9 cellular contexts compared by ENCODE assay signal in genomic region chr9:111957856-111958631, GRCh38.
DNase-seq lines count a peak whose midpoint lies in the region; ATAC-seq, FAIRE-seq and TF ChIP-seq lines count a peak whose summit lies in the region.
"Had no signal": no experiment of that assay in that cellular context is flagged by ENCODE, and none has a peak within 500 bp of the region (broad histone marks: within the 10 kb centered on the region; RNA-seq: fewer than 3 reads in every experiment).

No MANE protein-coding gene starts in this region.

- peak overlapping the region; percentile 16 for H3K4me3 ChIP-seq in fibroblast of mammary gland (ENCODE audit: control insufficient read depth, low read depth, low read length)

- no peak for TF ChIP-seq CTCF in fibroblast of mammary gland (conservative IDR thresholded peaks at IDR 0.05; ENCODE audit: control insufficient read depth, insufficient read depth, low read depth, low read length)

- no peaks in the 10 kb centered on the region for H3K9me3 ChIP-seq in T-helper 17 cell (ENCODE audit: control insufficient read depth, low read length, poor library complexity, severe bottlenecking)
- H3K9me3 ChIP-seq: ascending aorta had no signal

- no peak for ATAC-seq in T-helper 17 cell

- peak; percentile 42 for DNase-seq in activated naive CD4-positive, alpha-beta T cell treated with anti-CD3 and anti-CD28 coated beads for 36 hours
- no peak for DNase-seq in activated naive CD4-positive, alpha-beta T cell treated with anti-CD3 and anti-CD28 coated beads, Interleukin-2, amount 50 U/mL, for 16 hours
- DNase-seq in HTR-8/SVneo (ENCODE audit: insufficient read length, low spot score) (peak; percentile 81), T-helper 17 cell (no peak), fibroblast of mammary gland (ENCODE audit: low read depth) (peak; percentile 97), renal cortical epithelial cell (ENCODE audit: low read depth) (peak; percentile 96), T-helper 9 cell (no peak), NCI-H1694 (lab: John Stamatoyannopoulos, UW) (no peak)

- H3K36me3 Mint-ChIP-seq in activated naive CD4-positive, alpha-beta T cell treated with anti-CD3 and anti-CD28 coated beads for 36 hours (ENCODE audit: low read depth): no peaks in the 10 kb centered on the region
- H3K36me3 Mint-ChIP-seq in T-helper 17 cell (ENCODE audit: low read depth): no peaks in the 10 kb centered on the region

- no peak overlapping the region for H3K27ac Mint-ChIP-seq in activated naive CD4-positive, alpha-beta T cell treated with anti-CD3 and anti-CD28 coated beads for 36 hours
- H3K27ac Mint-ChIP-seq in T-helper 17 cell: peak overlapping the region; percentile 59

- H3K4me1 Mint-ChIP-seq in activated naive CD4-positive, alpha-beta T cell treated with anti-CD3 and anti-CD28 coated beads for 36 hours (ENCODE audit: low read depth): peaks cover 17% of the 10 kb centered on the region
- H3K4me1 Mint-ChIP-seq in T-helper 17 cell: peaks cover 17% of the 10 kb centered on the region

- CTCF ChIA-PET in activated naive CD4-positive, alpha-beta T cell treated with anti-CD3 and anti-CD28 coated beads for 36 hours (lab: Charles Lee): interaction anchor here (0.6 kb wide), 1 partner anchor 198 kb away, joined by 3 read pairs; no protein-coding TSS in a partner anchor

- no peak for FAIRE-seq in HTR-8/SVneo (lab: Jason Lieb, UNC)

- no peaks in the 10 kb centered on the region for H3K9me3 Mint-ChIP-seq in activated naive CD4-positive, alpha-beta T cell treated with anti-CD3 and anti-CD28 coated beads for 36 hours

- H3K4me3 Mint-ChIP-seq in activated naive CD4-positive, alpha-beta T cell treated with anti-CD3 and anti-CD28 coated beads for 36 hours: peak overlapping the region; percentile 20
- peak overlapping the region; percentile 53 for H3K4me3 Mint-ChIP-seq in T-helper 17 cell

- H3K27me3 Mint-ChIP-seq in activated naive CD4-positive, alpha-beta T cell treated with anti-CD3 and anti-CD28 coated beads for 36 hours (ENCODE audit: low read depth): no peaks in the 10 kb centered on the region
- no peaks in the 10 kb centered on the region for H3K27me3 Mint-ChIP-seq in T-helper 17 cell

- intact Hi-C loops in activated naive CD4-positive, alpha-beta T cell treated with anti-CD3 and anti-CD28 coated beads for 36 hours (cut with micrococcal nuclease): no loop called here

Comparison
In these comparisons a context has a peak if more than half of its experiments do, and no peak if none do; other contexts are left out.
1. DNase-seq: peak in activated naive CD4-positive, alpha-beta T cell treated with anti-CD3 and anti-CD28 coated beads for 36 hours (single experiment), HTR-8/SVneo (single experiment), fibroblast of mammary gland (single experiment) and renal cortical epithelial cell (single experiment); none in activated naive CD4-positive, alpha-beta T cell treated with anti-CD3 and anti-CD28 coated beads, Interleukin-2, amount 50 U/mL, for 16 hours (single experiment), T-helper 17 cell (0 of 3), T-helper 9 cell (single experiment) and NCI-H1694 (single experiment).